ENCODE assay signal across 6 cellular contexts in the genomic region with DNA sequence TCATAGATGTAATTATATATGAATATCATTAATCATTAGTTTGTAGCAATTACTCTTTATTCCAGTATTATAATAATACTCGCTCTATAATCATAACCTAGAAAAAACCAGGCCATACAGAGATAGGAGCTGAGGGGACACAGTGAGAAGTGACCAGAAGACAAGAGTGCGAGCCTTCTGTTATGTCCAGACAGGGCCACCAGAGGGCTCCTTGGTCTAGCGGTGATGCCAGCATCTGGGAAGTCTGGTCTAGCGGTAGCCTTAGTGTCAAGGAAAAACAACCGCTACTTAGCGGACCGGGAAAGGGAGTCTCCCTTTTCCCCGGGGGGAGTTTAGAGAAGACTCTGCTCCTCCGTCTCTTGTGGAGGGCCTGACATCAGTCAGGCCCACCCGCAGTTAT.
DNase-seq lines count a peak whose midpoint lies in the region; TF ChIP-seq lines count a peak whose summit lies in the region.
"Not testable (repeated sequence)": the region's sequence is repeated elsewhere in the genome, so short reads cannot be mapped to it uniquely, and the experiment has no call there.

No MANE protein-coding gene starts in this region.

- peak; percentile 56 for TF ChIP-seq CTCF in AG09309 (IDR thresholded peaks at IDR 0.05; ENCODE audit: control insufficient read depth, insufficient read depth, low read depth, low read length, missing control alignments)

- peak; percentile 57 for TF ChIP-seq RAD21 in Ishikawa (IDR thresholded peaks at IDR 0.05; ENCODE audit: low read depth)

- DNase-seq in AG09309 (ENCODE audit: low read depth): peak; percentile 10
- peak; percentile 24 to 35 for DNase-seq in activated CD4-positive, alpha-beta T cell treated with anti-CD3 and anti-CD28 coated beads, Interleukin-2, amount 50 U/mL, for 4 hours
- peak; percentile 66 for DNase-seq in cerebellar cortex (ENCODE audit: low spot score)
- peak in 29 of 51 donors; percentile 0 to 56 (median 12) for DNase-seq in hypothalamus (lab: John Stamatoyannopoulos, UW)
- DNase-seq in posterior cingulate gyrus: peak in 8 of 10 donors; percentile 29 to 93 (median 52)

- not testable (repeated sequence) for H3K4me3 ChIP-seq in AG09309 (ENCODE audit: control insufficient read depth, low read depth, low read length)

- TF ChIP-seq EP300 in Ishikawa (IDR thresholded peaks at IDR 0.05; ENCODE audit: borderline replicate concordance): not testable (repeated sequence)

- intact Hi-C loops in posterior cingulate gyrus (cut with DNase I): loop anchor here (2.0 kb wide), 1 partner anchor 416 kb away; no protein-coding TSS in a partner anchor

Comparison
In these comparisons a context has a peak if more than half of its experiments do, and no peak if none do; other contexts are left out.
1. DNase-seq: peak in every context shown above with its lines; median percentile 66 in cerebellar cortex; 52 in posterior cingulate gyrus; 30 in activated CD4-positive, alpha-beta T cell treated with anti-CD3 and anti-CD28 coated beads, Interleukin-2, amount 50 U/mL, for 4 hours; 12 in hypothalamus; 10 in AG09309.